Comparison of ENCODE assay signal across 8 cellular contexts in genomic region chr13:45047394-45048328, GRCh38. TPM values are rescaled to one million over a fixed set of nuclear protein-coding genes. Genes with fewer than 3 reads are reported as not detected.
DNase-seq lines count a peak whose midpoint lies in the region; ATAC-seq and TF ChIP-seq lines count a peak whose summit lies in the region.

No MANE protein-coding gene starts in this region.

- no peaks in the 10 kb centered on the region for H3K36me3 Mint-ChIP-seq in activated T-cell treated with anti-CD3 and anti-CD28 coated beads, Interleukin-2, amount 50 U/mL, for 24 hours (ENCODE audit: low read depth)

- H3K36me3 ChIP-seq in esophagus squamous epithelium (no peaks in the 10 kb centered on the region), muscle layer of colon (ENCODE audit: insufficient read depth, low read length) (no peaks in the 10 kb centered on the region)

- no peak overlapping the region for H3K27ac Mint-ChIP-seq in activated T-cell treated with anti-CD3 and anti-CD28 coated beads, Interleukin-2, amount 50 U/mL, for 24 hours

- in situ Hi-C loops in ACHN (cut with HindIII; ENCODE audit: low pct_ligation_motif_present, low pct_unique_long_range_greater_than_20kb, low sequenced_read_pairs), result no loop called here

- no peak overlapping the region for H3K27ac ChIP-seq in esophagus squamous epithelium
- no peak overlapping the region for H3K27ac ChIP-seq in muscle layer of colon (ENCODE audit: low read depth, low read length)

- 16 to 17% methylated on average over 10 of the region's 10 CpGs for WGBS in esophagus squamous epithelium, 2 donors

- TF ChIP-seq POLR2A in esophagus squamous epithelium (IDR thresholded peaks at IDR 0.05), result no peak

- peak overlapping the region; percentile 41 for H3K9ac ChIP-seq in muscle layer of colon (ENCODE audit: low read length)

- intact Hi-C loops in esophagus squamous epithelium (cut with DNase I), result loop anchor here (2.0 kb wide), 1 partner anchor 233 kb away; no protein-coding TSS in a partner anchor

- H3K9me3 ChIP-seq in esophagus squamous epithelium (no peaks in the 10 kb centered on the region), muscle layer of colon (ENCODE audit: low read length) (no peaks in the 10 kb centered on the region)

- H3K27me3 ChIP-seq in esophagus squamous epithelium, result no peaks in the 10 kb centered on the region
- H3K27me3 ChIP-seq in muscle layer of colon (ENCODE audit: control insufficient read depth in 1 of 2, insufficient read depth in 2 of 2, low read length in 2 of 2), result no peaks in the 10 kb centered on the region

- no peaks in the 10 kb centered on the region for H3K9me3 Mint-ChIP-seq in activated T-cell treated with anti-CD3 and anti-CD28 coated beads, Interleukin-2, amount 50 U/mL, for 24 hours

- peaks cover 28% of the 10 kb centered on the region for H3K4me1 Mint-ChIP-seq in activated T-cell treated with anti-CD3 and anti-CD28 coated beads, Interleukin-2, amount 50 U/mL, for 24 hours (ENCODE audit: low read depth)

- peaks cover 43% of the 10 kb centered on the region for H3K27me3 Mint-ChIP-seq in activated T-cell treated with anti-CD3 and anti-CD28 coated beads, Interleukin-2, amount 50 U/mL, for 24 hours

- DNase-seq in ACHN (peak; percentile 79), HuH-7.5 (ENCODE audit: low spot score) (peak; percentile 49), OCI-M2 (lab: John Stamatoyannopoulos, UW; ENCODE audit: unreplicated experiment) (peak; percentile 4), esophagus squamous epithelium (lab: John Stamatoyannopoulos, UW) (no peak)
- peak; percentile 83 for DNase-seq in activated T-cell treated with anti-CD3 and anti-CD28 coated beads, Interleukin-2, amount 50 U/mL, for 24 hours
- DNase-seq in stimulated activated CD8-positive, alpha-beta memory T cell treated with anti-CD3 and anti-CD28 coated beads, Interleukin-4, amount 100 ng/mL, for 4 hours (ENCODE audit: low read depth in 2 of 2, low spot score in 1 of 2), result peak; percentile 43 to 51

- peak overlapping the region; percentile 72 for H3K4me3 Mint-ChIP-seq in activated T-cell treated with anti-CD3 and anti-CD28 coated beads, Interleukin-2, amount 50 U/mL, for 24 hours

- H3K4me3 ChIP-seq in esophagus squamous epithelium (peak overlapping the region; percentile 22 to 48 (median 44)), muscle layer of colon (ENCODE audit: low read depth in 1 of 2, low read length in 2 of 2) (peak overlapping the region; percentile 31 to 56)

- peaks cover 0 to 20% (median 0%) of the 10 kb centered on the region in 3 donors for H3K4me1 ChIP-seq in esophagus squamous epithelium
- peaks cover 6% of the 10 kb centered on the region for H3K4me1 ChIP-seq in muscle layer of colon (ENCODE audit: insufficient read depth, low read length)

- ATAC-seq in GM18909 (IDR thresholded peaks at IDR 0.05; ENCODE audit: poor library complexity, unreplicated experiment), result peak; percentile 68

- TF ChIP-seq CTCF in esophagus squamous epithelium (IDR thresholded peaks at IDR 0.05), result peak; percentile 72 to 96 (median 90)

RNA-seq across cellular contexts. Expression of gene GPALPP1, which starts 58.3 kb away (rescaled TPM):
- total RNA-seq in esophagus squamous epithelium, result 10 to 100 TPM; 10.5 to 29.6 (median 14.4) TPM

RNA-seq across cellular contexts. Expression of gene NUFIP1, which starts 58.4 kb away (rescaled TPM):
- 1 to 10 TPM; 1.5 to 4.0 (median 3.3) TPM for total RNA-seq in esophagus squamous epithelium
